8 cellular contexts compared by ENCODE assay signal in genomic region chr2:119264781-119265692, GRCh38. TPM values are rescaled to one million over a fixed set of nuclear protein-coding genes. Genes with fewer than 3 reads are reported as not detected.
A peak's percentile ranks its signal among the peaks of the same experiment; 100 is the strongest.
DNase-seq lines count a peak whose midpoint lies in the region; ATAC-seq and TF ChIP-seq lines count a peak whose summit lies in the region.

No MANE protein-coding gene starts in this region.

- no peak for TF ChIP-seq EP300 in upper lobe of left lung (IDR thresholded peaks at IDR 0.05)

- DNase-seq in ACHN: peak; percentile 56
- DNase-seq in GM13976 (ENCODE audit: low spot score): peak; percentile 81
- peak; percentile 45 for DNase-seq in MM.1S
- peak; percentile 35 to 46 for DNase-seq in SHP77 (lab: John Stamatoyannopoulos, UW)
- peak; percentile 69 for DNase-seq in cerebellar cortex (ENCODE audit: low spot score)
- peak; percentile 24 to 26 for DNase-seq in memory B cell (ENCODE audit: low spot score in 2 of 2)
- DNase-seq in upper lobe of left lung: peak in 1 of 2 donors; percentile 49

- no peaks in the 10 kb centered on the region for H3K36me3 ChIP-seq in MM.1S (replicated peaks; ENCODE audit: insufficient read depth, low read length)
- H3K36me3 ChIP-seq in upper lobe of left lung: no peaks in the 10 kb centered on the region

- H4K20me1 ChIP-seq in MM.1S (ENCODE audit: insufficient read depth, low read length): no peaks in the 10 kb centered on the region

- H3K9me3 ChIP-seq in MM.1S (replicated peaks; ENCODE audit: insufficient read depth, low read length) (no peaks in the 10 kb centered on the region), upper lobe of left lung (no peaks in the 10 kb centered on the region)

- peaks cover 5% of the 10 kb centered on the region for H3K9me3 Mint-ChIP-seq in memory B cell

- H3K4me1 ChIP-seq in MM.1S (ENCODE audit: low read length) (no peaks in the 10 kb centered on the region), upper lobe of left lung (no peaks in the 10 kb centered on the region)

- H3K4me2 ChIP-seq in MM.1S (ENCODE audit: low read depth, low read length): no peak overlapping the region

- no peaks in the 10 kb centered on the region for H3F3A ChIP-seq in MM.1S (ENCODE audit: insufficient read depth, low read length)

- peaks cover 2% of the 10 kb centered on the region for H3K27me3 Mint-ChIP-seq in memory B cell

- TF ChIP-seq POLR2A in upper lobe of left lung (IDR thresholded peaks at IDR 0.05): no peak

- H3K27ac ChIP-seq in MM.1S (ENCODE audit: low read length) (no peak overlapping the region), upper lobe of left lung (no peak overlapping the region)

- H3K4me1 Mint-ChIP-seq in memory B cell: no peaks in the 10 kb centered on the region

- H3K27me3 ChIP-seq in MM.1S (replicated peaks; ENCODE audit: insufficient read depth, low read length): no peaks in the 10 kb centered on the region
- H3K27me3 ChIP-seq in upper lobe of left lung: no peaks in the 10 kb centered on the region

- no peak overlapping the region for H3K9ac ChIP-seq in MM.1S (ENCODE audit: low read length)

- no peaks in the 10 kb centered on the region for H3K9me2 ChIP-seq in MM.1S (replicated peaks; ENCODE audit: insufficient read depth, low read length)

- H3K4me3 ChIP-seq in MM.1S (ENCODE audit: low read length) (no peak overlapping the region), upper lobe of left lung (no peak overlapping the region)

- peak; percentile 94 for ATAC-seq in HG02571 (IDR thresholded peaks at IDR 0.05; ENCODE audit: unreplicated experiment)
- peak; percentile 65 for ATAC-seq in memory B cell (ENCODE audit: low read depth)
- ATAC-seq in upper lobe of left lung (ENCODE audit: low FRiP score in 2 of 2): peak; percentile 60 to 77

- in situ Hi-C loops in ACHN (cut with HindIII; ENCODE audit: low pct_ligation_motif_present, low pct_unique_long_range_greater_than_20kb, low sequenced_read_pairs): no loop called here
- in situ Hi-C loops in GM13976 (cut with MboI; ENCODE audit: low sequenced_read_pairs, unreplicated experiment): no loop called here

- no peak overlapping the region for H3K4me3 Mint-ChIP-seq in memory B cell

- no peak overlapping the region for H3K27ac Mint-ChIP-seq in memory B cell

- no peaks in the 10 kb centered on the region for H3K79me2 ChIP-seq in MM.1S (ENCODE audit: low read length)

- peak; percentile 88 for TF ChIP-seq CTCF in GM13976 (IDR thresholded peaks at IDR 0.05; ENCODE audit: borderline replicate concordance, control extremely low read depth, extremely low read depth, insufficient read depth, missing control alignments)
- peak; percentile 86 for TF ChIP-seq CTCF in MM.1S (IDR thresholded peaks at IDR 0.05; ENCODE audit: low read length)
- peak; percentile 49 to 86 (median 70) for TF ChIP-seq CTCF in upper lobe of left lung (IDR thresholded peaks at IDR 0.05)

- peaks cover 2% of the 10 kb centered on the region for H3K36me3 Mint-ChIP-seq in memory B cell

- WGBS in upper lobe of left lung, 2 donors: 53 to 64% methylated on average over 8 to 12 of the region's 13 CpGs

- no peak overlapping the region for H2AFZ ChIP-seq in MM.1S (ENCODE audit: low read length)

RNA-seq across cellular contexts. Expression of gene STEAP3, which starts 41.4 kb away (rescaled TPM):
- 10 to 100 TPM; 18.1 to 26.6 (median 22.4) TPM for total RNA-seq in upper lobe of left lung
